ENCODE assay signal across 34 cellular contexts in the genomic region with DNA sequence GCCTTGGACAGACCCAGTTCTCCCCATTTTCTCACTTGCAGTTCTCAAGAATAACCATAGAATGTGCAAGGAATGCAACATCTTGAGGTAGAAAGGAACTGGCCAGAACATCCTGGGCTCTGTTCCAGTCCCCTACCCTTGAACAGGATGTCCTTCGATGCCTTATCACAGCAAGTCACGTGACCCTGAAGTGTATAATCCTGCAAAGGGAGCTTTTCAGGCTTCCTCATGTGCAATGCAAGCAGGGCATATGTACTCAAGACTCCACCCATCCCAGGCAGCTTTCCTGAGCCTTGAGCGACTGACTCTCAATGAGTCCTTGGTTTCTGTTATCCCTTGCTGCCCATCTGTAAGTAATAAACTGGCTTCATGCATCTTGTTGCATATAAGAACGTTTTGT.
DNase-seq lines count a peak whose midpoint lies in the region; ATAC-seq and TF ChIP-seq lines count a peak whose summit lies in the region.
"Had no signal": no experiment of that assay in that cellular context is flagged by ENCODE, and none has a peak within 500 bp of the region (broad histone marks: within the 10 kb centered on the region; RNA-seq: fewer than 3 reads in every experiment).

No MANE protein-coding gene starts in this region.

- H3K36me3 ChIP-seq in upper lobe of right lung = no peaks in the 10 kb centered on the region
- H3K36me3 ChIP-seq: sigmoid colon, stomach, tibial artery had no signal

- peak; percentile 86 for ATAC-seq in upper lobe of right lung
- ATAC-seq: effector memory CD8-positive, alpha-beta T cell; naive thymus-derived CD8-positive, alpha-beta T cell had no signal

- H3K4me1 Mint-ChIP-seq in endothelial cell (ENCODE audit: unreplicated experiment) = peaks cover 3% of the 10 kb centered on the region

- no peaks in the 10 kb centered on the region for H3K4me1 ChIP-seq in upper lobe of right lung
- H3K4me1 ChIP-seq: Caco-2, stomach, tibial artery had no signal

- intact Hi-C loops in upper lobe of right lung (cut with DNase I) = no loop called here

- no peak overlapping the region for H3K4me3 Mint-ChIP-seq in endothelial cell (ENCODE audit: unreplicated experiment)
- H3K4me3 Mint-ChIP-seq: activated naive CD8-positive, alpha-beta T cell treated with anti-CD3 and anti-CD28 coated beads for 36 hours; CD14-positive monocyte; effector memory CD8-positive, alpha-beta T cell; naive thymus-derived CD8-positive, alpha-beta T cell had no signal

- H3K9me3 Mint-ChIP-seq in endothelial cell (ENCODE audit: unreplicated experiment) = no peaks in the 10 kb centered on the region

- no peak for TF ChIP-seq CTCF in fibroblast of mammary gland (conservative IDR thresholded peaks at IDR 0.05; ENCODE audit: control insufficient read depth, insufficient read depth, low read depth, low read length)
- TF ChIP-seq CTCF in upper lobe of right lung (IDR thresholded peaks at IDR 0.05) = no peak
- TF ChIP-seq CTCF in endothelial cell (IDR thresholded peaks at IDR 0.05; ENCODE audit: unreplicated experiment) = no peak

- peak; percentile 49 for DNase-seq in DMS53 (lab: John Stamatoyannopoulos, UW)
- no peak for DNase-seq in DMS53 treated with DMSO at 0.1 percent for 48 hours (lab: John Stamatoyannopoulos, UW; ENCODE audit: unreplicated experiment)
- peak; percentile 25 for DNase-seq in RPMI7951 (ENCODE audit: low read depth)
- DNase-seq in fibroblast of mammary gland (ENCODE audit: low read depth) = peak; percentile 35
- no peak for DNase-seq in upper lobe of right lung
- no peak for DNase-seq in NCI-H2227 (lab: John Stamatoyannopoulos, UW; ENCODE audit: unreplicated experiment)
- no peak for DNase-seq in SK-N-DZ (ENCODE audit: low spot score)
- no peak for DNase-seq in endothelial cell (ENCODE audit: low spot score)
- DNase-seq: 8988T; activated CD4-positive, alpha-beta T cell treated with anti-CD3 and anti-CD28 coated beads for 4 hours; activated effector memory CD4-positive, alpha-beta T cell treated with anti-CD3 and anti-CD28 coated beads, Interleukin-2, amount 50 U/mL, for 16 hours; activated naive CD8-positive, alpha-beta T cell treated with anti-CD3 and anti-CD28 coated beads for 36 hours; activated T-cell treated with anti-CD3 and anti-CD28 coated beads, Interleukin-2, amount 50 U/mL, for 1 hour; Caco-2; caudate nucleus; cortex of kidney; DND-41; effector memory CD8-positive, alpha-beta T cell; GF-D8; naive thymus-derived CD8-positive, alpha-beta T cell; NCI-H1105; NCI-H187; NCI-H524 treated with DMSO at 0.1 percent for 48 hours; NK-92 treated with Interleukin-12 subunit alpha and Interleukin-12 subunit beta, amount 100 ng/mL, for 24 hours; nucleus accumbens; PC-9; Right ventricle myocardium superior; sigmoid colon; stimulated activated CD4-positive, alpha-beta T cell treated with anti-CD3 and anti-CD28 coated beads, Interleukin-12 subunit alpha, Interleukin-12 subunit beta, amount 100 ng/mL, for 4 hours; stimulated activated CD4-positive, alpha-beta T cell treated with anti-CD3 and anti-CD28 coated beads, Interleukin-2, amount 100 ng/mL, for 48 hours; stomach; tibial artery had no signal

- peaks cover 2% of the 10 kb centered on the region for H3K27me3 Mint-ChIP-seq in endothelial cell (ENCODE audit: unreplicated experiment)
- H3K27me3 Mint-ChIP-seq: effector memory CD8-positive, alpha-beta T cell; progenitor cell of endocrine pancreas had no signal

- no peak overlapping the region for H3K27ac ChIP-seq in upper lobe of right lung
- H3K27ac ChIP-seq: PC-9, sigmoid colon, stomach, tibial artery had no signal

- H3K27ac Mint-ChIP-seq in endothelial cell (ENCODE audit: unreplicated experiment) = no peak overlapping the region
- H3K27ac Mint-ChIP-seq: activated naive CD8-positive, alpha-beta T cell treated with anti-CD3 and anti-CD28 coated beads for 36 hours; CD14-positive monocyte; effector memory CD8-positive, alpha-beta T cell; naive thymus-derived CD8-positive, alpha-beta T cell; progenitor cell of endocrine pancreas had no signal

- H3K9me3 ChIP-seq in upper lobe of right lung = no peaks in the 10 kb centered on the region
- H3K9me3 ChIP-seq: Caco-2, sigmoid colon, stomach, tibial artery had no signal

- no peaks in the 10 kb centered on the region for H3K36me3 Mint-ChIP-seq in endothelial cell (ENCODE audit: low read depth, unreplicated experiment)
- H3K36me3 Mint-ChIP-seq: activated naive CD8-positive, alpha-beta T cell treated with anti-CD3 and anti-CD28 coated beads for 36 hours; CD14-positive monocyte; naive thymus-derived CD8-positive, alpha-beta T cell had no signal

- no peaks in the 10 kb centered on the region for H3K27me3 ChIP-seq in upper lobe of right lung
- H3K27me3 ChIP-seq: sigmoid colon, stomach, tibial artery had no signal

- H3K4me3 ChIP-seq in fibroblast of mammary gland (ENCODE audit: control insufficient read depth, low read depth, low read length) = no peak overlapping the region
- H3K4me3 ChIP-seq in upper lobe of right lung = no peak overlapping the region
- H3K4me3 ChIP-seq: PC-9, sigmoid colon, stomach, tibial artery had no signal

Comparison
In these comparisons a context has a peak if more than half of its experiments do, and no peak if none do; other contexts are left out.
1. DNase-seq: peak in DMS53 (single experiment), RPMI7951 (single experiment) and fibroblast of mammary gland (single experiment); none in DMS53 treated with DMSO at 0.1 percent for 48 hours (single experiment), upper lobe of right lung (single experiment), NCI-H2227 (single experiment), SK-N-DZ (single experiment) and endothelial cell (single experiment).